1 cellular context compared by ENCODE assay signal in the genomic region with DNA sequence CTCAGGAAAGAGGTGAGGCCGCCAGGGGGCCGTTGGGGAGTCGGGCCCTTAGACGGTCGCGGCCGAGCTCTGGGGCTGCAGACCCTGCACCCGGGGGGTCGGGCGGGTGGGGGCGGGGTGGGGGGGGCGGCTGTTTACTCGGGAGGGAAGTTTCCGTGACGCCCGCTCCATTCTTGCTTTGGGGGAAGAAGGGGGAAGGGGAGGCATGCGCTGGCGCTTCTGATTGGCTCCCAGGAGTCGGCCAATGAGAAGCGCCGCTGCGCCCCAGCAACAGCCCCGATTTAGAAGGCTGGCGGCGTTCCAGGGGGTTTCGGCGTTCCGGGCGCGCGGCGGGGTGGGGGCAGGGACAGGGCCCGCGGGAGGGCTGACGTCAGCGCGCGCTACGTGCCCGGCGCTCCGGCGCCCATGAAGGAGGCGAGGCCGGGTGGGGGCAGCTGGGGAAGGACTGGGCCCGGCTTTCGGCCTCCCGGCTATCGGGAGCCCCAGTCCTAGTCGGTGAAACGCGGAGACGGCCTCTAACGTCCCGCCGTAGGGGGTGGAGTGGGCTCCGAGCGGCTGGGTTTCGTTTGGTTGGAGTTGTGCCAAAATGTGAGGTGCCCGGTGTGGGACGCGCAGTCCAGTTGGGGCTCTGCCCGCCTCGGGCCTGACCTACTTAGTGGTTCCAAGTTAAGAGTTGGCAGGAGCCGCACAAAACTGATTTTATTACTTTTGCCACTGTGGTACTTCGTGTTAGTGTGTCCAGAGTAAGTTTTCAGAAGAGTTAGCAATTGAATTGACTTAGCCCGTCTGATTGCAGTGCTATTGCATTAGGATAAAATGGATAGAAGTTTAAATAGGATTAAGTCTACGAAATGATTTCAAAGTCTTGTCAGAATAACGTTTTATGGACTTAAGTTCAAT.
TF ChIP-seq lines count a peak whose summit lies in the region.

No MANE protein-coding gene starts in this region.

TF ChIP-seq in IMR-90, 13 proteins besides CTCF, POLR2A, EP300 and RAD21:
- TF ChIP-seq CHD1 (IDR thresholded peaks at IDR 0.05; ENCODE audit: low read depth, low read length): no peak; the same call in 1 of the 2 replicates
- TF ChIP-seq RCOR1 (IDR thresholded peaks at IDR 0.05; ENCODE audit: insufficient replicate concordance, low read length): no peak
- TF ChIP-seq RFX5 (IDR thresholded peaks at IDR 0.05; ENCODE audit: low read depth, low read length): peak; percentile 90
- 0 out of 2 replicates have a peak, but pooled peaks have one; percentile 13 for TF ChIP-seq BHLHE40 (IDR thresholded peaks at IDR 0.05; ENCODE audit: low read depth, low read length)
- TF ChIP-seq NFE2L2 (IDR thresholded peaks at IDR 0.05; ENCODE audit: low read depth, low read length): peak; percentile 24; the same call in 1 of the 2 replicates
- TF ChIP-seq USF2 (IDR thresholded peaks at IDR 0.05; ENCODE audit: low read depth, low read length): no peak
- TF ChIP-seq MAZ (IDR thresholded peaks at IDR 0.05; ENCODE audit: borderline replicate concordance, low read depth, low read length): peak; percentile 90
- 0 out of 2 replicates have a peak, but pooled peaks have one; percentile 38 for TF ChIP-seq FOS (IDR thresholded peaks at IDR 0.05; ENCODE audit: low read depth, low read length)
- no peak for TF ChIP-seq MXI1 (IDR thresholded peaks at IDR 0.05; ENCODE audit: borderline replicate concordance, low read depth, low read length)
- no peak for TF ChIP-seq MAFK (IDR thresholded peaks at IDR 0.05; ENCODE audit: low read depth, low read length)
